ENCODE assay signal across 22 cellular contexts in genomic region chr2:10570076-10570475, GRCh38.
"Had no signal": no experiment of that assay in that cellular context is flagged by ENCODE, and none has a peak within 500 bp of the region (broad histone marks: within the 10 kb centered on the region; RNA-seq: fewer than 3 reads in every experiment).

No MANE protein-coding gene starts in this region.

- H3K27me3 Mint-ChIP-seq: activated CD8-positive, alpha-beta memory T cell treated with anti-CD3 and anti-CD28 coated beads, Interleukin-2, amount 10 ng/mL, durations not matched to agents 7 days and 5 days had no signal

- H3K4me3 ChIP-seq: hepatocyte, lower lobe of right lung, ovary, right lobe of liver, thoracic aorta, upper lobe of right lung had no signal

- H3K9me3 Mint-ChIP-seq: activated T-cell treated with anti-CD3 and anti-CD28 coated beads, Interleukin-2, amount 50 U/mL, for 4 hours had no signal

- H3K27ac ChIP-seq: epithelial cell of prostate, hepatocyte, lower lobe of right lung, ovary, right lobe of liver, thoracic aorta, upper lobe of right lung, WERI-Rb-1 had no signal

- DNase-seq: activated CD4-positive, alpha-beta T cell treated with anti-CD3 and anti-CD28 coated beads for 1 hour; activated CD4-positive, alpha-beta T cell treated with anti-CD3 and anti-CD28 coated beads, Interleukin-2, amount 50 U/mL, for 48 hours; activated CD8-positive, alpha-beta memory T cell treated with anti-CD3 and anti-CD28 coated beads, Interleukin-2, amount 10 ng/mL, durations not matched to agents 7 days and 5 days; activated effector memory CD4-positive, alpha-beta T cell treated with Interleukin-2 at 50 U/mL for 16 hours; activated naive CD4-positive, alpha-beta T cell treated with anti-CD3 and anti-CD28 coated beads, Interleukin-2, amount 50 U/mL, for 16 hours; activated T-cell treated with anti-CD3 and anti-CD28 coated beads, Interleukin-2, amount 50 U/mL, for 4 hours; dermis blood vessel endothelial cell; effector memory CD4-positive, alpha-beta T cell; foreskin fibroblast; left colon; lower lobe of right lung; ovary; right lobe of liver; small intestine; stimulated activated CD4-positive, alpha-beta T cell treated with anti-CD3 and anti-CD28 coated beads, Interleukin-15, amount 100 ng/mL, for 24 hours; stimulated activated CD4-positive, alpha-beta T cell treated with anti-CD3 and anti-CD28 coated beads, Interleukin-2, amount 100 ng/mL, for 48 hours; T-helper 2 cell; upper lobe of right lung; WERI-Rb-1 had no signal

- H3K4me1 ChIP-seq: right lobe of liver had no signal

- H3K79me2 ChIP-seq: hepatocyte had no signal

- H3K27me3 ChIP-seq: hepatocyte, ovary, right lobe of liver, upper lobe of right lung had no signal

- H3K27ac Mint-ChIP-seq: activated CD8-positive, alpha-beta memory T cell treated with anti-CD3 and anti-CD28 coated beads, Interleukin-2, amount 10 ng/mL, durations not matched to agents 7 days and 5 days had no signal

- H3K36me3 ChIP-seq: ovary had no signal

- H3K9me3 ChIP-seq: lower lobe of right lung, ovary, right lobe of liver, thoracic aorta, upper lobe of right lung had no signal

- H2AFZ ChIP-seq: hepatocyte had no signal

- H3K4me2 ChIP-seq: hepatocyte had no signal

- H3K4me3 Mint-ChIP-seq: activated CD8-positive, alpha-beta memory T cell treated with anti-CD3 and anti-CD28 coated beads, Interleukin-2, amount 10 ng/mL, durations not matched to agents 7 days and 5 days; activated T-cell treated with anti-CD3 and anti-CD28 coated beads, Interleukin-2, amount 50 U/mL, for 4 hours had no signal
